In the genomic region with DNA sequence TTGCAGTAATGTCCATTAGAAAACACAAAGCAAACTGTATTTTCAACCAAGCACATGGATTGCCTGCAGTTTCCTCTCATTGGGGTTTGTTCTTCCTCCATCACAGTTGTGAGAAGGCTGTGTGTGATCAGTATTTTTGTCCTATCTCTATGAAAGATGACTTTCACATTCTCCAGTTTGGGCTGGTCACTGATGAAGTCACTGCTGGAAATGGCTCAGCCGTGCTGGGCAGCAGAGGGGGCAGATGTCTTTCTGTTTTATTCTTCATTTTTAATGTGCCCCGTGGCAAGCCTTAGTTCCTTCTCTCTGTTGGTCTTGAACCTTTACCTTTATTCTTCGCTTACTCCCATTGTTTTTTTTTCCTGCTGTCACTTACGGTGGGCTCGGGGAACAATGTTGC, we compare ENCODE assay signal across 9 cellular contexts.
DNase-seq lines count a peak whose midpoint lies in the region; ATAC-seq and TF ChIP-seq lines count a peak whose summit lies in the region.
"Had no signal": no experiment of that assay in that cellular context is flagged by ENCODE, and none has a peak within 500 bp of the region (broad histone marks: within the 10 kb centered on the region; RNA-seq: fewer than 3 reads in every experiment).

No MANE protein-coding gene starts in this region.

- no peak for TF ChIP-seq CTCF in left lung (IDR thresholded peaks at IDR 0.05)
- no peak for TF ChIP-seq CTCF in thoracic aorta (IDR thresholded peaks at IDR 0.05)

- intact Hi-C loops in left lung (cut with DNase I): no loop called here

- DNase-seq in NCI-H1694 treated with DMSO at 0.1 percent for 48 hours (lab: John Stamatoyannopoulos, UW) (peak; percentile 49), NCI-H1694 (lab: John Stamatoyannopoulos, UW) (no peak), cerebellar cortex (ENCODE audit: low spot score) (peak; percentile 11), left lung (no peak), thoracic aorta (ENCODE audit: low spot score) (no peak), OCI-M2 (lab: John Stamatoyannopoulos, UW; ENCODE audit: unreplicated experiment) (no peak)
- DNase-seq in stimulated activated effector memory CD8-positive, alpha-beta T cell treated with anti-CD3 and anti-CD28 coated beads, Interleukin-12 subunit alpha, Interleukin-12 subunit beta, amount 100 ng/mL, for 72 hours (ENCODE audit: low spot score in 2 of 2): no peak

- H3K4me1 ChIP-seq in left lung (peaks cover 5 to 7% of the 10 kb centered on the region in 2 donors), thoracic aorta (ENCODE audit: control insufficient read depth in 1 of 2, low read depth in 2 of 2) (peaks cover 20 to 34% of the 10 kb centered on the region in 2 donors)

- H3K27ac ChIP-seq in left lung (peak overlapping the region; percentile 49 to 67), thoracic aorta (peak overlapping the region; percentile 84 to 87)

- no peaks in the 10 kb centered on the region for H3K4me1 Mint-ChIP-seq in stimulated activated effector memory CD8-positive, alpha-beta T cell treated with anti-CD3 and anti-CD28 coated beads, Interleukin-12 subunit alpha, Interleukin-12 subunit beta, amount 100 ng/mL, for 72 hours

- peaks cover 5% of the 10 kb centered on the region for H3K9me3 Mint-ChIP-seq in stimulated activated effector memory CD8-positive, alpha-beta T cell treated with anti-CD3 and anti-CD28 coated beads, Interleukin-12 subunit alpha, Interleukin-12 subunit beta, amount 100 ng/mL, for 72 hours

- H3K27me3 ChIP-seq in left lung (no peaks in the 10 kb centered on the region), thoracic aorta (replicated peaks; ENCODE audit: insufficient read depth) (no peaks in the 10 kb centered on the region)

- H3K4me3 Mint-ChIP-seq in stimulated activated effector memory CD8-positive, alpha-beta T cell treated with anti-CD3 and anti-CD28 coated beads, Interleukin-12 subunit alpha, Interleukin-12 subunit beta, amount 100 ng/mL, for 72 hours: no peak overlapping the region
- H3K4me3 Mint-ChIP-seq: activated naive CD8-positive, alpha-beta T cell had no signal

- peak; percentile 32 for ATAC-seq in left lung
- ATAC-seq in thoracic aorta (ENCODE audit: insufficient number of reproducible peaks, low FRiP score, low read depth): no peak
- ATAC-seq in stimulated activated effector memory CD8-positive, alpha-beta T cell treated with anti-CD3 and anti-CD28 coated beads, Interleukin-12 subunit alpha, Interleukin-12 subunit beta, amount 100 ng/mL, for 72 hours: no peak
- no peak for ATAC-seq in GM19395 (IDR thresholded peaks at IDR 0.05; ENCODE audit: unreplicated experiment)

- H3K27ac Mint-ChIP-seq in stimulated activated effector memory CD8-positive, alpha-beta T cell treated with anti-CD3 and anti-CD28 coated beads, Interleukin-12 subunit alpha, Interleukin-12 subunit beta, amount 100 ng/mL, for 72 hours: no peak overlapping the region
- H3K27ac Mint-ChIP-seq: activated naive CD8-positive, alpha-beta T cell had no signal

- H3K36me3 ChIP-seq in left lung: no peaks in the 10 kb centered on the region
- no peaks in the 10 kb centered on the region for H3K36me3 ChIP-seq in thoracic aorta

- H3K4me3 ChIP-seq in left lung (peak overlapping the region in 1 of 2 donors; percentile 8), thoracic aorta (peak overlapping the region; percentile 65)

- H3K9me3 ChIP-seq in left lung (no peaks in the 10 kb centered on the region), thoracic aorta (no peaks in the 10 kb centered on the region)

- H3K36me3 Mint-ChIP-seq in stimulated activated effector memory CD8-positive, alpha-beta T cell treated with anti-CD3 and anti-CD28 coated beads, Interleukin-12 subunit alpha, Interleukin-12 subunit beta, amount 100 ng/mL, for 72 hours: no peaks in the 10 kb centered on the region
- H3K36me3 Mint-ChIP-seq: activated naive CD8-positive, alpha-beta T cell had no signal

Comparison
In these comparisons a context has a peak if more than half of its experiments do, and no peak if none do; other contexts are left out.
1. DNase-seq: peak in NCI-H1694 treated with DMSO at 0.1 percent for 48 hours (single experiment) and cerebellar cortex (single experiment); none in NCI-H1694 (single experiment), left lung (0 of 2), thoracic aorta (single experiment), OCI-M2 (single experiment) and stimulated activated effector memory CD8-positive, alpha-beta T cell treated with anti-CD3 and anti-CD28 coated beads, Interleukin-12 subunit alpha, Interleukin-12 subunit beta, amount 100 ng/mL, for 72 hours (0 of 2).